30 cellular contexts compared by ENCODE assay signal in the genomic region with DNA sequence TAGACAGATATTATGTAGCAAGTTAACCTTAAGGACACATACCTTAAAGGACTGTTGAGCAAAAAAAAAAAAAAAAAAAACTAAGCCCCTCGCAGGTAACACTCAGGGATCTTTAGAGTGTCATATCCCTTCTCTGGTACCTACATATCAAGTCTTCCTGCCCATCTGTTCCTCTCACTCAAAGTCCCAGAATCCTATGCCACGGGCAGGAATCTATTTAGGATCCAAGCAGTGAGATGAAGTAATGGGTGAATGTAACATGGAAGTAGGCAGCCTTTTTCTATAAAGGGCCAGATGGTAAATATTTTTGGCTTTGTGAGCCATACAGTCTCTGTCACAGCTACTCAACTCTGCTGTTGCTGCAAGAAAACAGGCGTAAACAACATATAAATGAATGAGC.
"Had no signal": no experiment of that assay in that cellular context is flagged by ENCODE, and none has a peak within 500 bp of the region (broad histone marks: within the 10 kb centered on the region; RNA-seq: fewer than 3 reads in every experiment).

No MANE protein-coding gene starts in this region.

- H3K79me2 ChIP-seq: hepatocyte had no signal

- H3K27me3 Mint-ChIP-seq: activated naive CD8-positive, alpha-beta T cell treated with anti-CD3 and anti-CD28 coated beads for 36 hours; type B pancreatic cell had no signal

- H3K9me3 ChIP-seq: adrenal gland, body of pancreas, left ventricle myocardium inferior, mucosa of descending colon, right lobe of liver, uterus had no signal

- H3K4me1 ChIP-seq: adrenal gland, body of pancreas, left ventricle myocardium inferior, right lobe of liver, uterus had no signal

- H3K4me1 Mint-ChIP-seq: activated naive CD8-positive, alpha-beta T cell treated with anti-CD3 and anti-CD28 coated beads for 36 hours; stimulated activated effector memory CD8-positive, alpha-beta T cell treated with anti-CD3 and anti-CD28 coated beads, Interleukin-12 subunit alpha, Interleukin-12 subunit beta, amount 100 ng/mL, for 72 hours had no signal

- H3K27ac ChIP-seq: adrenal gland, body of pancreas, coronary artery, dorsolateral prefrontal cortex, hepatocyte, left ventricle myocardium inferior, right lobe of liver, uterus, WERI-Rb-1 had no signal

- H3K36me3 Mint-ChIP-seq: activated naive CD8-positive, alpha-beta T cell treated with anti-CD3 and anti-CD28 coated beads for 36 hours; stimulated activated effector memory CD8-positive, alpha-beta T cell treated with anti-CD3 and anti-CD28 coated beads, Interleukin-12 subunit alpha, Interleukin-12 subunit beta, amount 100 ng/mL, for 72 hours; type B pancreatic cell had no signal

- H3K4me3 ChIP-seq: adrenal gland, body of pancreas, coronary artery, dorsolateral prefrontal cortex, hepatocyte, left ventricle myocardium inferior, lung, mucosa of descending colon, right lobe of liver, uterus had no signal

- ATAC-seq: activated CD4-positive, CD25-positive, alpha-beta regulatory T cell treated with anti-CD3 and anti-CD28 coated beads, Interleukin-2, amount 50 U/mL, for 24 hours; body of pancreas; mucosa of descending colon; right lobe of liver had no signal

- DNase-seq: activated CD4-positive, alpha-beta T cell treated with anti-CD3 and anti-CD28 coated beads for 48 hours; activated CD4-positive, alpha-beta T cell treated with anti-CD3 and anti-CD28 coated beads, Interleukin-2, amount 50 U/mL, for 48 hours; activated CD8-positive, alpha-beta memory T cell treated with anti-CD3 and anti-CD28 coated beads for 24 hours; activated effector memory CD4-positive, alpha-beta T cell treated with anti-CD3 and anti-CD28 coated beads, Interleukin-2, amount 50 U/mL, for 16 hours; activated naive CD4-positive, alpha-beta T cell treated with anti-CD3 and anti-CD28 coated beads for 36 hours; activated naive CD8-positive, alpha-beta T cell treated with anti-CD3 and anti-CD28 coated beads for 36 hours; adrenal gland; aorta; body of pancreas; cerebellar nuclear complex; dorsolateral prefrontal cortex; effector memory CD4-positive, alpha-beta T cell; islet precursor cell; left ventricle myocardium inferior; mucosa of descending colon; right lobe of liver; small intestine; stimulated activated CD4-positive, alpha-beta T cell treated with anti-CD3 and anti-CD28 coated beads, Interleukin-4, amount 100 ng/mL, for 24 hours; substantia nigra; T1000; uterus; WERI-Rb-1 had no signal

- H3K27ac Mint-ChIP-seq: activated naive CD4-positive, alpha-beta T cell treated with anti-CD3 and anti-CD28 coated beads for 36 hours; activated naive CD8-positive, alpha-beta T cell treated with anti-CD3 and anti-CD28 coated beads for 36 hours; nephron; stimulated activated effector memory CD8-positive, alpha-beta T cell treated with anti-CD3 and anti-CD28 coated beads, Interleukin-12 subunit alpha, Interleukin-12 subunit beta, amount 100 ng/mL, for 72 hours; stimulated activated naive CD8-positive, alpha-beta T cell treated with anti-CD3 and anti-CD28 coated beads, Interleukin-15, Interleukin-2, amounts not matched to agents 100 ng/mL and 50 ng/mL, for 24 hours; type B pancreatic cell had no signal

- H3K4me3 Mint-ChIP-seq: activated naive CD4-positive, alpha-beta T cell treated with anti-CD3 and anti-CD28 coated beads for 36 hours; activated naive CD8-positive, alpha-beta T cell treated with anti-CD3 and anti-CD28 coated beads for 36 hours; nephron; stimulated activated effector memory CD8-positive, alpha-beta T cell treated with anti-CD3 and anti-CD28 coated beads, Interleukin-12 subunit alpha, Interleukin-12 subunit beta, amount 100 ng/mL, for 72 hours; stimulated activated naive CD8-positive, alpha-beta T cell treated with anti-CD3 and anti-CD28 coated beads, Interleukin-15, Interleukin-2, amounts not matched to agents 100 ng/mL and 50 ng/mL, for 24 hours; type B pancreatic cell had no signal

- H3K27me3 ChIP-seq: adrenal gland, body of pancreas, dorsolateral prefrontal cortex, hepatocyte, right lobe of liver, uterus had no signal

- H3K4me2 ChIP-seq: hepatocyte had no signal

- H3K9me3 Mint-ChIP-seq: activated naive CD4-positive, alpha-beta T cell treated with anti-CD3 and anti-CD28 coated beads for 36 hours; activated naive CD8-positive, alpha-beta T cell treated with anti-CD3 and anti-CD28 coated beads for 36 hours; nephron; stimulated activated effector memory CD8-positive, alpha-beta T cell treated with anti-CD3 and anti-CD28 coated beads, Interleukin-12 subunit alpha, Interleukin-12 subunit beta, amount 100 ng/mL, for 72 hours; stimulated activated naive CD8-positive, alpha-beta T cell treated with anti-CD3 and anti-CD28 coated beads, Interleukin-15, Interleukin-2, amounts not matched to agents 100 ng/mL and 50 ng/mL, for 24 hours; type B pancreatic cell had no signal

- H3K36me3 ChIP-seq: adrenal gland, left ventricle myocardium inferior, right lobe of liver, uterus, WERI-Rb-1 had no signal
